Comparison of ENCODE assay signal across 20 cellular contexts in genomic region chr6:20882014-20882413, GRCh38.
DNase-seq lines count a peak whose midpoint lies in the region; ATAC-seq and TF ChIP-seq lines count a peak whose summit lies in the region.
"Had no signal": no experiment of that assay in that cellular context is flagged by ENCODE, and none has a peak within 500 bp of the region (broad histone marks: within the 10 kb centered on the region; RNA-seq: fewer than 3 reads in every experiment).

No MANE protein-coding gene starts in this region.

- H3K4me3 ChIP-seq in H7 (ENCODE audit: insufficient read depth, low read depth, low read length) (no peak overlapping the region), iPS DF 6.9 (ENCODE audit: low read length) (no peak overlapping the region), upper lobe of left lung (no peak overlapping the region)
- H3K4me3 ChIP-seq: GM12878 had no signal

- no CpG with 5 or more reads among the region's 5 CpGs for WGBS in iPS DF 6.9 (ENCODE audit: insufficient coverage, insufficient read length)
- 93 to 98% methylated on average over 5 of the region's 5 CpGs for WGBS in upper lobe of left lung, 2 donors

- no peak for TF ChIP-seq EP300 in upper lobe of left lung (IDR thresholded peaks at IDR 0.05)

- no peak for TF ChIP-seq POLR2A in upper lobe of left lung (IDR thresholded peaks at IDR 0.05)

- H3K4me1 ChIP-seq in iPS DF 6.9 (ENCODE audit: control insufficient read depth, insufficient read depth, low read length) (peaks cover 5% of the 10 kb centered on the region; the same call in 1 of the 2 replicates), upper lobe of left lung (no peaks in the 10 kb centered on the region)

- DNase-seq in H7 (peak; percentile 36), NCI-H2171 (lab: John Stamatoyannopoulos, UW) (peak; percentile 48), iPS DF 6.9 (ENCODE audit: low read depth, low spot score) (peak; percentile 68), upper lobe of left lung (no peak), DMS 273 treated with DMSO at 0.1 percent for 48 hours (lab: John Stamatoyannopoulos, UW) (no peak)
- DNase-seq: Caco-2; CD4-positive, alpha-beta T cell; DND-41; KBM-7; NCI-H1092; NCI-H1436; NCI-H187 treated with DMSO at 0.1 percent for 48 hours; NCI-H2107; NCI-H345; NCI-H524; OCI-M1 had no signal

- H3K36me3 ChIP-seq in H7 (replicated peaks; ENCODE audit: control insufficient read depth, insufficient read depth, low read length) (no peaks in the 10 kb centered on the region), iPS DF 6.9 (ENCODE audit: control insufficient read depth, insufficient read depth, low read length) (no peaks in the 10 kb centered on the region), upper lobe of left lung (no peaks in the 10 kb centered on the region)

- H3K27me3 ChIP-seq in H7 (ENCODE audit: control insufficient read depth, insufficient read depth, low read length) (no peaks in the 10 kb centered on the region), iPS DF 6.9 (ENCODE audit: control insufficient read depth, insufficient read depth, low read length) (no peaks in the 10 kb centered on the region), upper lobe of left lung (no peaks in the 10 kb centered on the region)

- TF ChIP-seq CTCF in upper lobe of left lung (IDR thresholded peaks at IDR 0.05): no peak

- H3K27ac ChIP-seq in iPS DF 6.9 (ENCODE audit: low read length) (no peak overlapping the region), upper lobe of left lung (no peak overlapping the region)

- H3K9me3 ChIP-seq in iPS DF 6.9 (ENCODE audit: control insufficient read depth, insufficient read depth, low read length): no peaks in the 10 kb centered on the region
- H3K9me3 ChIP-seq in upper lobe of left lung: peaks cover 0 to 10% (median 3%) of the 10 kb centered on the region in 4 donors
- H3K9me3 ChIP-seq: Caco-2 had no signal

- ATAC-seq in upper lobe of left lung (ENCODE audit: low FRiP score in 2 of 2) (no peak), HG03460 (IDR thresholded peaks at IDR 0.05; ENCODE audit: unreplicated experiment) (no peak), GM18517 (IDR thresholded peaks at IDR 0.05; ENCODE audit: unreplicated experiment) (no peak)
- ATAC-seq: GM12878, Right ventricle myocardium inferior had no signal

Comparison
In these comparisons a context has a peak if more than half of its experiments do, and no peak if none do; other contexts are left out.
1. DNase-seq: peak in H7 (single experiment), NCI-H2171 (single experiment) and iPS DF 6.9 (single experiment); none in upper lobe of left lung (0 of 2) and DMS 273 treated with DMSO at 0.1 percent for 48 hours (single experiment).